In genomic region chr7:116810267-116811116, GRCh38 we compare ENCODE assay signal across 11 cellular contexts. TPM values are rescaled to one million over a fixed set of nuclear protein-coding genes. Genes with fewer than 3 reads are reported as not detected.
A peak's percentile ranks its signal among the peaks of the same experiment; 100 is the strongest.
DNase-seq lines count a peak whose midpoint lies in the region; ATAC-seq, FAIRE-seq and TF ChIP-seq lines count a peak whose summit lies in the region.
"Had no signal": no experiment of that assay in that cellular context is flagged by ENCODE, and none has a peak within 500 bp of the region (broad histone marks: within the 10 kb centered on the region; RNA-seq: fewer than 3 reads in every experiment).

No MANE protein-coding gene starts in this region.

- H3K4me3 Mint-ChIP-seq in HFFc6 (peak overlapping the region; percentile 21), mesothelial cell of epicardium (no peak overlapping the region)
- H3K4me3 Mint-ChIP-seq: activated B cell treated with CpG ODN at 0.5 μM for 24 hours had no signal

- no peaks in the 10 kb centered on the region for H3K4me1 ChIP-seq in K562 (replicated peaks in 1 of 2; ENCODE audit: control insufficient read depth in 2 of 2, insufficient read depth in 2 of 2, low read length in 2 of 2)

- H3K27ac ChIP-seq in 22Rv1: peak overlapping the region; percentile 90
- H3K27ac ChIP-seq in K562 (ENCODE audit: extremely low read depth, low read depth, low read length): no peak overlapping the region
- H3K27ac ChIP-seq: brain microvascular endothelial cell had no signal

- no peaks in the 10 kb centered on the region for H3K9me3 ChIP-seq in K562 (replicated peaks; ENCODE audit: control insufficient read depth, insufficient read depth, low read depth, low read length)

- POLR2A ChIA-PET in K562 (lab: Yijun Ruan, JAX): no interaction called here

- TF ChIP-seq POLR2A in K562 (conservative IDR thresholded peaks at IDR 0.05): no peak

- no peak overlapping the region for H3K4me3 ChIP-seq in K562

- TF ChIP-seq EP300 in K562 (IDR thresholded peaks at IDR 0.05; ENCODE audit: low read length): no peak

- FAIRE-seq in K562 (lab: Jason Lieb, UNC): no peak

- H3K4me2 ChIP-seq in K562 (ENCODE audit: insufficient read depth, low read length): no peak overlapping the region

- no peaks in the 10 kb centered on the region; the same call in 1 of the 2 replicates for H4K20me1 ChIP-seq in K562 (replicated peaks; ENCODE audit: control insufficient read depth, insufficient read depth, low read length)

- H3K9me1 ChIP-seq in K562 (ENCODE audit: control insufficient read depth, insufficient read depth, low read length): no peaks in the 10 kb centered on the region

- H3K27me3 ChIP-seq in K562 (ENCODE audit: control insufficient read depth in 2 of 2, insufficient read depth in 2 of 2, low read length in 2 of 2): peaks cover 10 to 17% of the 10 kb centered on the region in 2 experiments; a peak in 4 of 5 replicates
- H3K27me3 ChIP-seq: brain microvascular endothelial cell had no signal

- H3K36me3 Mint-ChIP-seq in HFFc6 (ENCODE audit: low read depth) (no peaks in the 10 kb centered on the region), mesothelial cell of epicardium (no peaks in the 10 kb centered on the region)

- intact Hi-C loops in K562 (cut with micrococcal nuclease): no loop called here

- no peaks in the 10 kb centered on the region for H3K36me3 ChIP-seq in K562 (ENCODE audit: control insufficient read depth, insufficient read depth, low read length)
- H3K36me3 ChIP-seq: brain microvascular endothelial cell had no signal

- under 1% methylated on average over 6 of the region's 6 CpGs for WGBS in K562 (ENCODE audit: insufficient coverage, low coverage, missing lambda C conversion rate)

- ATAC-seq in K562: no peak
- ATAC-seq in HG03432 (IDR thresholded peaks at IDR 0.05; ENCODE audit: unreplicated experiment): no peak

- no TSS peak for BruUV-seq in K562 (replicated peaks; lab: Mats Ljungman, UMichigan)

- no peak overlapping the region for H3K9ac ChIP-seq in K562 (ENCODE audit: insufficient read depth in 1 of 2, low read depth in 2 of 2, low read length in 2 of 2)

- H3K9me3 Mint-ChIP-seq in HFFc6 (no peaks in the 10 kb centered on the region), mesothelial cell of epicardium (no peaks in the 10 kb centered on the region)
- H3K9me3 Mint-ChIP-seq: activated B cell treated with CpG ODN at 0.5 μM for 24 hours had no signal

- H3K4me1 Mint-ChIP-seq in HFFc6 (ENCODE audit: low read depth) (peaks cover 53% of the 10 kb centered on the region), mesothelial cell of epicardium (peaks cover 54% of the 10 kb centered on the region)
- H3K4me1 Mint-ChIP-seq: activated B cell treated with CpG ODN at 0.5 μM for 24 hours had no signal

- no peak for TF ChIP-seq RAD21 in K562 (CRISPR knock-in tag; conservative IDR thresholded peaks at IDR 0.05 in 1 of 2, IDR thresholded peaks at IDR 0.05 in 1 of 2)

- H3K27ac Mint-ChIP-seq in HFFc6 (peak overlapping the region; percentile 13; the same call in 1 of the 2 replicates), mesothelial cell of epicardium (peak overlapping the region; percentile 75)
- H3K27ac Mint-ChIP-seq: activated B cell treated with CpG ODN at 0.5 μM for 24 hours had no signal

- H3K27me3 Mint-ChIP-seq in HFFc6 (ENCODE audit: insufficient read depth) (peaks cover 1% of the 10 kb centered on the region; the same call in 1 of the 2 replicates), mesothelial cell of epicardium (ENCODE audit: low read depth) (no peaks in the 10 kb centered on the region)

- TF ChIP-seq CTCF in 22Rv1 (IDR thresholded peaks at IDR 0.05) (no peak), HFFc6 (IDR thresholded peaks at IDR 0.05) (no peak), K562 (IDR thresholded peaks at IDR 0.05 in 2 of 3, conservative IDR thresholded peaks at IDR 0.05 in 1 of 3; ENCODE audit: insufficient read depth in 2 of 3, low read depth in 1 of 3, low read length in 3 of 3) (no peak), mesothelial cell of epicardium (IDR thresholded peaks at IDR 0.05; ENCODE audit: unreplicated experiment) (no peak)

- H3K79me2 ChIP-seq in K562 (ENCODE audit: control insufficient read depth, insufficient read depth, low read length): no peaks in the 10 kb centered on the region

- DNase-seq in HFFc6: peak; percentile 53
- DNase-seq in K562 (ENCODE audit: extremely low read depth in 1 of 4, low spot score in 3 of 4): no peak
- no peak for DNase-seq in mesothelial cell of epicardium (ENCODE audit: low spot score in 2 of 2, unreplicated experiment in 2 of 2)
- DNase-seq in ureter (ENCODE audit: low spot score): no peak
- DNase-seq in activated CD4-positive, alpha-beta T cell treated with anti-CD3 and anti-CD28 coated beads, Interleukin-2, amount 50 U/mL, for 48 hours: no peak
- no peak for DNase-seq in activated effector memory CD4-positive, alpha-beta T cell treated with anti-CD3 and anti-CD28 coated beads, Interleukin-2, amount 50 U/mL, for 16 hours
- DNase-seq: activated B cell treated with CpG ODN at 0.5 μM for 24 hours; stimulated activated naive CD8-positive, alpha-beta T cell treated with anti-CD3 and anti-CD28 coated beads, Interleukin-15, Interleukin-2, amounts not matched to agents 100 U/mL and 50 U/mL, for 24 hours had no signal

- CTCF ChIA-PET in K562 (lab: Yijun Ruan, JAX; ENCODE audit: low intra/inter-chr PET ratio): interaction anchor here (0.9 to 4.4 kb wide), 12 partner anchors 16 to 673 kb away, joined by 3 to 37 read pairs (median 6); partner anchors contain the start of gene MET

- H2AFZ ChIP-seq in K562 (ENCODE audit: low read depth, low read length): no peak overlapping the region

- in situ Hi-C loops in K562 (cut with MboI): loop anchor here (5.0 kb wide), 2 partner anchors 218 to 553 kb away; no protein-coding TSS in a partner anchor

TF ChIP-seq in K562, 482 proteins besides CTCF, POLR2A, EP300 and RAD21 (continues in another document):
- TF ChIP-seq CEBPG (CRISPR knock-in tag; IDR thresholded peaks at IDR 0.05) (no peak), CEBPG (tag; conservative IDR thresholded peaks at IDR 0.05 in 1 of 2, IDR thresholded peaks at IDR 0.05 in 1 of 2) (peak; percentile 70 to 73), ZKSCAN3 (CRISPR knock-in tag; IDR thresholded peaks at IDR 0.05) (no peak), ZC3H11A (IDR thresholded peaks at IDR 0.05; ENCODE audit: low read depth, low read length) (no peak), MAZ (CRISPR knock-in tag; conservative IDR thresholded peaks at IDR 0.05 in 1 of 2, IDR thresholded peaks at IDR 0.05 in 1 of 2) (no peak), ZNF507 (tag; conservative IDR thresholded peaks at IDR 0.05) (no peak), HDAC3 (IDR thresholded peaks at IDR 0.05; ENCODE audit: borderline replicate concordance, partially characterized antibody) (no peak), ZBTB43 (CRISPR knock-in tag; IDR thresholded peaks at IDR 0.05) (no peak), RBM22 (IDR thresholded peaks at IDR 0.05; ENCODE audit: low read depth, low read length, poor library complexity, severe bottlenecking) (no peak), POLR2G (IDR thresholded peaks at IDR 0.05; ENCODE audit: low read depth, low read length) (no peak), HMG20B (CRISPR knock-in tag; IDR thresholded peaks at IDR 0.05) (no peak), MEIS2 (IDR thresholded peaks at IDR 0.05; ENCODE audit: partially characterized antibody) (peak; percentile 62), SOX6 (IDR thresholded peaks at IDR 0.05) (no peak), CC2D1A (IDR thresholded peaks at IDR 0.05) (no peak), HEY1 (CRISPR knock-in tag; IDR thresholded peaks at IDR 0.05; ENCODE audit: borderline replicate concordance) (0 out of 2 replicates have a peak, but pooled peaks have one; percentile 57), FOXA1 (IDR thresholded peaks at IDR 0.05; ENCODE audit: borderline replicate concordance) (no peak), CEBPB (tag; IDR thresholded peaks at IDR 0.05) (peak; percentile 35; the same call in 1 of the 2 replicates), FUS (optimal IDR thresholded peaks at IDR 0.05; ENCODE audit: low read depth, low read length) (no peak)

RNA-seq across cellular contexts. Expression of gene CAPZA2, which starts 51.9 kb away (rescaled TPM):
- 100 to 1,000 TPM; 216 to 311 (median 275) TPM for total RNA-seq in HFFc6 (2021; fragmentation: NEBNext Ultra II Directional; extraction: Animal tissue kit (Norgen Biotek cat#: 25700))
- total RNA-seq in K562 (2011; cell fraction: chromatin; rRNA removed; ENCODE audit: low replicate concordance): 58.2 and 174 TPM in 2 replicates
- total RNA-seq in K562 (2011; cell fraction: nucleolus; rRNA removed): 23.0 and 40.7 TPM in 2 replicates
- total RNA-seq in K562 (2011; cell fraction: nucleoplasm; rRNA removed): 108 and 223 TPM in 2 replicates
- total RNA-seq in K562 (2014; rRNA removed) (61.4 and 67.0 TPM in 2 replicates), K562 (2014; rRNA removed; fragmentation: Illumina TruSeq; extraction: Trizol) (181 and 229 TPM in 2 replicates), K562 (2015; rRNA removed; fragmentation: Illumina TruSeq; extraction: Trizol) (136 and 157 TPM in 2 replicates), K562 (2021) (176 and 192 TPM in 2 replicates), mesothelial cell of epicardium (109 to 137 TPM (median 122 TPM) in 3 replicates), ureter (208 TPM)
- polyA plus RNA-seq in K562 (2011; rRNA removed) (103 and 186 TPM in 2 replicates), K562 (2014; fragmentation: Illumina TruSeq; extraction: Trizol) (149 and 156 TPM in 2 replicates), K562 (2014; fragmentation: Nextera tagmentation; extraction: Ambion mirVana) (100 to 1,000 TPM; 352 to 524 TPM), K562 (2014; rRNA removed) (93.3 and 121 TPM in 2 replicates)
- polyA plus RNA-seq in K562 (2011; cell fraction: cytosol; rRNA removed): 14.9 and 28.2 TPM in 2 replicates
- 25.5 and 44.4 TPM in 2 replicates for polyA plus RNA-seq in K562 (2011; cell fraction: nucleus; rRNA removed)
- polyA plus RNA-seq in K562 (2012): 85.9 and 97.2 TPM in 2 replicates
- 174 and 178 TPM in 2 replicates for polyA minus RNA-seq in K562 (2011; rRNA and poly(A)+ RNA removed)
- 46.7 and 58.6 TPM in 2 replicates for polyA minus RNA-seq in K562 (2011; cell fraction: cytosol; rRNA and poly(A)+ RNA removed)
- polyA minus RNA-seq in K562 (2011; cell fraction: nucleus; rRNA and poly(A)+ RNA removed): 55.1 and 81.4 TPM in 2 replicates
